25 cellular contexts compared by ENCODE assay signal in genomic region chr22:49049691-49050090, GRCh38.
DNase-seq lines count a peak whose midpoint lies in the region; ATAC-seq and TF ChIP-seq lines count a peak whose summit lies in the region.
"Had no signal": no experiment of that assay in that cellular context is flagged by ENCODE, and none has a peak within 500 bp of the region (broad histone marks: within the 10 kb centered on the region; RNA-seq: fewer than 3 reads in every experiment).

No MANE protein-coding gene starts in this region.

- peak overlapping the region; percentile 32 for H3K9ac ChIP-seq in neuronal stem cell (ENCODE audit: low read depth, low read length, poor library complexity)
- H3K9ac ChIP-seq: BLaER1 treated with 17β-estradiol and CSF1 and Interleukin-3, amounts not matched to agents 10 nM and 100 nM; GM23248 had no signal

- H3K4me1 Mint-ChIP-seq in activated T-helper 1 cell treated with anti-CD3 and anti-CD28 coated beads, Interleukin-12 subunit alpha, Interleukin-12 subunit beta, Interleukin-2, Interleukin-4 antibody, amounts not matched to agents 30 ng/mL and 10 ng/mL and 1 ng/mL, durations not matched to agents 14 hours and 24 hours and 36 hours (ENCODE audit: low read depth) = no peaks in the 10 kb centered on the region
- H3K4me1 Mint-ChIP-seq: CD14-positive monocyte had no signal

- H3K79me1 ChIP-seq in neuronal stem cell (ENCODE audit: low read depth, low read length) = no peaks in the 10 kb centered on the region

- no peak overlapping the region for H2BK15ac ChIP-seq in neuronal stem cell (ENCODE audit: low read length)

- no peak overlapping the region for H3K27ac Mint-ChIP-seq in activated T-helper 1 cell treated with anti-CD3 and anti-CD28 coated beads, Interleukin-12 subunit alpha, Interleukin-12 subunit beta, Interleukin-2, Interleukin-4 antibody, amounts not matched to agents 30 ng/mL and 10 ng/mL and 1 ng/mL, durations not matched to agents 14 hours and 24 hours and 36 hours
- H3K27ac Mint-ChIP-seq: CD14-positive monocyte; CD4-positive, alpha-beta T cell; CD8-positive, alpha-beta memory T cell; H9 had no signal

- no peak overlapping the region for H2BK5ac ChIP-seq in neuronal stem cell (ENCODE audit: low read length)

- no peak overlapping the region for H2AFZ ChIP-seq in neuronal stem cell (ENCODE audit: low read length)
- H2AFZ ChIP-seq: GM23248 had no signal

- H3K4me3 ChIP-seq in left ventricle myocardium inferior = no peak overlapping the region
- H3K4me3 ChIP-seq in neuronal stem cell (ENCODE audit: low read length in 2 of 2) = no peak overlapping the region
- no peak overlapping the region for H3K4me3 ChIP-seq in upper lobe of right lung
- no peak overlapping the region for H3K4me3 ChIP-seq in MG63
- H3K4me3 ChIP-seq: A549; BLaER1 treated with 17β-estradiol and CSF1 and Interleukin-3, amounts not matched to agents 10 nM and 100 nM; GM12878; GM23248 had no signal

- H3K36me3 ChIP-seq in left ventricle myocardium inferior (no peaks in the 10 kb centered on the region), neuronal stem cell (replicated peaks in 1 of 2; ENCODE audit: control insufficient read depth in 2 of 2, insufficient read depth in 2 of 2, low read length in 2 of 2) (no peaks in the 10 kb centered on the region), upper lobe of right lung (no peaks in the 10 kb centered on the region), MG63 (no peaks in the 10 kb centered on the region)
- H3K36me3 ChIP-seq: BE2C; BLaER1 treated with 17β-estradiol and CSF1 and Interleukin-3, amounts not matched to agents 10 nM and 100 nM had no signal

- no peak overlapping the region for H3K4ac ChIP-seq in neuronal stem cell (ENCODE audit: low read length)

- H3K27me3 ChIP-seq in left ventricle myocardium inferior (ENCODE audit: low read depth) (peaks cover 83% of the 10 kb centered on the region), neuronal stem cell (ENCODE audit: control insufficient read depth in 3 of 3, insufficient read depth in 3 of 3, low read depth in 1 of 3, low read length in 3 of 3) (no peaks in the 10 kb centered on the region), upper lobe of right lung (peaks cover 8% of the 10 kb centered on the region), MG63 (no peaks in the 10 kb centered on the region; the same call in 1 of the 2 replicates)
- H3K27me3 ChIP-seq: BE2C; BLaER1 treated with 17β-estradiol and CSF1 and Interleukin-3, amounts not matched to agents 10 nM and 100 nM had no signal

- H3K14ac ChIP-seq in neuronal stem cell (ENCODE audit: low read length) = peak overlapping the region; percentile 10

- H3K9me3 ChIP-seq in left ventricle myocardium inferior (replicated peaks) = no peaks in the 10 kb centered on the region
- peaks cover 0 to 1% of the 10 kb centered on the region in 2 donors for H3K9me3 ChIP-seq in neuronal stem cell (replicated peaks in 1 of 2; ENCODE audit: control insufficient read depth in 2 of 2, insufficient read depth in 1 of 2, low read depth in 1 of 2, low read length in 2 of 2)
- H3K9me3 ChIP-seq in upper lobe of right lung = no peaks in the 10 kb centered on the region
- no peaks in the 10 kb centered on the region for H3K9me3 ChIP-seq in MG63
- H3K9me3 ChIP-seq: A549; BE2C; BLaER1 treated with 17β-estradiol and CSF1 and Interleukin-3, amounts not matched to agents 10 nM and 100 nM had no signal

- H3K4me3 Mint-ChIP-seq in activated T-helper 1 cell treated with anti-CD3 and anti-CD28 coated beads, Interleukin-12 subunit alpha, Interleukin-12 subunit beta, Interleukin-2, Interleukin-4 antibody, amounts not matched to agents 30 ng/mL and 10 ng/mL and 1 ng/mL, durations not matched to agents 14 hours and 24 hours and 36 hours = peak overlapping the region; percentile 5
- H3K4me3 Mint-ChIP-seq: CD14-positive monocyte; CD4-positive, alpha-beta T cell; H9 had no signal

- no peaks in the 10 kb centered on the region for H3K27me3 Mint-ChIP-seq in activated T-helper 1 cell treated with anti-CD3 and anti-CD28 coated beads, Interleukin-12 subunit alpha, Interleukin-12 subunit beta, Interleukin-2, Interleukin-4 antibody, amounts not matched to agents 30 ng/mL and 10 ng/mL and 1 ng/mL, durations not matched to agents 14 hours and 24 hours and 36 hours (ENCODE audit: insufficient read depth)

- peak; percentile 53 for DNase-seq in cardiac septum (ENCODE audit: low spot score)
- DNase-seq in left ventricle myocardium inferior = no peak
- no peak for DNase-seq in activated T-helper 1 cell treated with anti-CD3 and anti-CD28 coated beads, Interleukin-12 subunit alpha, Interleukin-12 subunit beta, Interleukin-2, Interleukin-4 antibody, amounts not matched to agents 30 ng/mL and 10 ng/mL and 1 ng/mL, durations not matched to agents 14 hours and 24 hours and 36 hours (ENCODE audit: low spot score)
- DNase-seq in neuronal stem cell (ENCODE audit: low spot score) = no peak
- DNase-seq in upper lobe of right lung = peak; percentile 38
- no peak for DNase-seq in NK-92 (lab: John Stamatoyannopoulos, UW; ENCODE audit: unreplicated experiment)
- no peak for DNase-seq in MG63
- DNase-seq: 8988T; ACHN; AML-193; BE2C; CD8-positive, alpha-beta memory T cell; DMS 273 treated with DMSO at 0.1 percent for 48 hours; DMS79; EL; GDM1; GM23248; H9 had no signal

- H2BK12ac ChIP-seq in neuronal stem cell (ENCODE audit: low read length) = no peak overlapping the region

- H3K27ac ChIP-seq in left ventricle myocardium inferior (replicated peaks) (no peak overlapping the region), neuronal stem cell (replicated peaks; ENCODE audit: low read length) (no peak overlapping the region), upper lobe of right lung (no peak overlapping the region)
- H3K27ac ChIP-seq: A549; BLaER1 treated with 17β-estradiol and CSF1 and Interleukin-3, amounts not matched to agents 10 nM and 100 nM; GM23248 had no signal

- H3K4me1 ChIP-seq in left ventricle myocardium inferior = no peaks in the 10 kb centered on the region
- H3K4me1 ChIP-seq in neuronal stem cell (ENCODE audit: control insufficient read depth in 2 of 2, insufficient read depth in 1 of 2, low read depth in 1 of 2, low read length in 2 of 2) = peaks cover 0 to 2% of the 10 kb centered on the region in 2 donors
- no peaks in the 10 kb centered on the region for H3K4me1 ChIP-seq in upper lobe of right lung
- H3K4me1 ChIP-seq: A549, BE2C had no signal

- H3K36me3 Mint-ChIP-seq in activated T-helper 1 cell treated with anti-CD3 and anti-CD28 coated beads, Interleukin-12 subunit alpha, Interleukin-12 subunit beta, Interleukin-2, Interleukin-4 antibody, amounts not matched to agents 30 ng/mL and 10 ng/mL and 1 ng/mL, durations not matched to agents 14 hours and 24 hours and 36 hours (ENCODE audit: low read depth) = no peaks in the 10 kb centered on the region
- H3K36me3 Mint-ChIP-seq: CD14-positive monocyte; CD8-positive, alpha-beta memory T cell had no signal

- no peak for TF ChIP-seq CTCF in left ventricle myocardium inferior (IDR thresholded peaks at IDR 0.05; ENCODE audit: borderline replicate concordance)
- TF ChIP-seq CTCF in upper lobe of right lung (IDR thresholded peaks at IDR 0.05) = no peak

- ATAC-seq in upper lobe of right lung (no peak), HG02571 (IDR thresholded peaks at IDR 0.05; ENCODE audit: unreplicated experiment) (no peak)
- ATAC-seq: A549, GM12878, HCT116 had no signal

- no peak overlapping the region for H4K91ac ChIP-seq in neuronal stem cell (ENCODE audit: low read depth, low read length, poor library complexity)

- no CpG with 5 or more reads among the region's 12 CpGs for WGBS in neuronal stem cell (ENCODE audit: extremely low coverage in 2 of 2, insufficient read length in 2 of 2, insufficient replicate concordance in 1 of 2), 2 donors

- intact Hi-C loops in cardiac septum (cut with DNase I) = no loop called here
- intact Hi-C loops in left ventricle myocardium inferior (cut with micrococcal nuclease) = loop anchor here (5.0 kb wide), 1 partner anchor 258 kb away; no protein-coding TSS in a partner anchor
- intact Hi-C loops in activated T-helper 1 cell treated with anti-CD3 and anti-CD28 coated beads, Interleukin-12 subunit alpha, Interleukin-12 subunit beta, Interleukin-2, Interleukin-4 antibody, amounts not matched to agents 30 ng/mL and 10 ng/mL and 1 ng/mL, durations not matched to agents 14 hours and 24 hours and 36 hours (cut with micrococcal nuclease) = no loop called here
- intact Hi-C loops in upper lobe of right lung (cut with DNase I) = no loop called here

- no peak overlapping the region for H3K18ac ChIP-seq in neuronal stem cell (ENCODE audit: low read length)

- peak overlapping the region; percentile 29 for H3K23ac ChIP-seq in neuronal stem cell (ENCODE audit: low read depth, low read length, poor library complexity)

- no peak overlapping the region for H3K4me2 ChIP-seq in neuronal stem cell (ENCODE audit: insufficient read depth, low read length, poor library complexity, severe bottlenecking)
- H3K4me2 ChIP-seq: A549; BLaER1 treated with 17β-estradiol and CSF1 and Interleukin-3, amounts not matched to agents 10 nM and 100 nM had no signal

- no peaks in the 10 kb centered on the region for H3K9me3 Mint-ChIP-seq in activated T-helper 1 cell treated with anti-CD3 and anti-CD28 coated beads, Interleukin-12 subunit alpha, Interleukin-12 subunit beta, Interleukin-2, Interleukin-4 antibody, amounts not matched to agents 30 ng/mL and 10 ng/mL and 1 ng/mL, durations not matched to agents 14 hours and 24 hours and 36 hours
- H3K9me3 Mint-ChIP-seq: CD4-positive, alpha-beta T cell; CD8-positive, alpha-beta memory T cell; H9 had no signal

- peak overlapping the region; percentile 41 for H2AK5ac ChIP-seq in neuronal stem cell (ENCODE audit: low read depth, low read length)

- no peak overlapping the region for H2BK120ac ChIP-seq in neuronal stem cell (ENCODE audit: low read depth, low read length)

- no peak overlapping the region for H4K8ac ChIP-seq in neuronal stem cell (ENCODE audit: low read depth, low read length)

Comparison
In these comparisons a context has a peak if more than half of its experiments do, and no peak if none do; other contexts are left out.
1. DNase-seq: peak in cardiac septum (single experiment) and upper lobe of right lung (single experiment); none in left ventricle myocardium inferior (single experiment), activated T-helper 1 cell treated with anti-CD3 and anti-CD28 coated beads, Interleukin-12 subunit alpha, Interleukin-12 subunit beta, Interleukin-2, Interleukin-4 antibody, amounts not matched to agents 30 ng/mL and 10 ng/mL and 1 ng/mL, durations not matched to agents 14 hours and 24 hours and 36 hours (single experiment), neuronal stem cell (single experiment), NK-92 (single experiment) and MG63 (single experiment).